ENCODE assay signal across 16 cellular contexts in the genomic region with DNA sequence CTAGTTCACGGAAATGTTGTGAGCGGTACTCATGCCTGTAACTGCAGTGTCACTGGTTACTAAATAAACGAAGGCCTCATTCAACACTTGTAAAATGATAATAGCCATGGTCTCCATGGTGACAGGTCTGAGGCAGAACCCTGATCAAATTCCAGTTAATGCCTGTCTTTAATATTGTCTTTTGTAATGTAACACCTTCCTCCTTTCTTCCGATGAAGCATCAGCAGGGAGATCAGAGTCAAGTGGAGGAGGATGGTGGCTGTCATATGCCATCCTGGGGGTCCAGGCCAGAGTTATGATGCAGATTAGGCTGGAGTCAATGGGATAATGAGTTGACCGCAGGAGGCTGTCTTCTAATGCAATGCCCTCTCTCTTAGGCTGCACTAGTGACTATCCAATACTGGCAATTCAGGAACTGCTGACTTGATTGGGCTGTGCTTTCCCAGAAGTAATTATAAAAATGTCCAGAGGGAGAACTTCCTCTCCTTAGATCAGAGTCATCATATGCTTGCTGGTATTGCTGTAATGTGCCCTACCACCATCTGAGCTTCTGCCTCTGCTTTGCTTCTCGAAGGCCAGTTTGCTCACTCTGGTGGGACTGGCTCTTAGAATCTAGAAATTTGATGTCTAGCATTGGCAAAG.
DNase-seq lines count a peak whose midpoint lies in the region; ATAC-seq and TF ChIP-seq lines count a peak whose summit lies in the region.
"Had no signal": no experiment of that assay in that cellular context is flagged by ENCODE, and none has a peak within 500 bp of the region (broad histone marks: within the 10 kb centered on the region; RNA-seq: fewer than 3 reads in every experiment).

No MANE protein-coding gene starts in this region.

- DNase-seq in NCI-H2029 (lab: John Stamatoyannopoulos, UW): peak; percentile 91
- peak; percentile 95 for DNase-seq in NCI-H524 treated with DMSO at 0.1 percent for 48 hours (lab: John Stamatoyannopoulos, UW)
- DNase-seq in mucosa of descending colon: peak in 1 of 3 donors; percentile 12
- no peak for DNase-seq in activated T-cell treated with anti-CD3 and anti-CD28 coated beads, Interleukin-2, amount 50 U/mL, for 1 hour
- no peak for DNase-seq in UCSD-AML1 (lab: John Stamatoyannopoulos, UW; ENCODE audit: unreplicated experiment)
- DNase-seq in medulla oblongata (ENCODE audit: extremely low spot score): no peak
- DNase-seq: activated CD4-positive, alpha-beta memory T cell treated with anti-CD3 and anti-CD28 coated beads, Interleukin-2, amount 10 ng/mL, durations not matched to agents 7 days and 5 days; activated T-cell treated with anti-CD3 and anti-CD28 coated beads, Interleukin-2, amount 50 U/mL, for 48 hours; cortex of kidney; lower lobe of right lung; NCI-H82; pancreas; testis had no signal

- intact Hi-C loops in mucosa of descending colon (cut with DNase I, micrococcal nuclease): no loop called here

- H3K4me3 ChIP-seq in HUES48 (ENCODE audit: low read depth, low read length) (no peak overlapping the region), mucosa of descending colon (no peak overlapping the region)
- H3K4me3 ChIP-seq: GM12878, lower lobe of right lung, pancreas, testis had no signal

- H3K9me3 ChIP-seq in HUES48 (ENCODE audit: control insufficient read depth, insufficient read depth, low read length): no peaks in the 10 kb centered on the region
- no peaks in the 10 kb centered on the region for H3K9me3 ChIP-seq in mucosa of descending colon
- H3K9me3 ChIP-seq: lower lobe of right lung, pancreas, testis had no signal

- H3K9ac ChIP-seq in HUES48 (ENCODE audit: low read depth, low read length): no peak overlapping the region

- no peaks in the 10 kb centered on the region for H3K27me3 ChIP-seq in HUES48 (ENCODE audit: control insufficient read depth, insufficient read depth, low read length)
- H3K27me3 ChIP-seq: pancreas, testis had no signal

- H3K27ac ChIP-seq in HUES48 (ENCODE audit: low read depth, low read length): peak overlapping the region; percentile 42
- H3K27ac ChIP-seq: lower lobe of right lung, pancreas, testis had no signal

- H3K4me1 ChIP-seq in HUES48 (ENCODE audit: control insufficient read depth, insufficient read depth, low read length): peaks cover 17% of the 10 kb centered on the region
- H3K4me1 ChIP-seq in mucosa of descending colon (ENCODE audit: low read depth): peaks cover 5% of the 10 kb centered on the region
- H3K4me1 ChIP-seq: lower lobe of right lung, pancreas, testis had no signal

- ATAC-seq in mucosa of descending colon (peak; percentile 84), SK-N-SH treated with all-trans-retinoic acid at 6 μM for 48 hours (no peak)
- ATAC-seq: GM12878, lower lobe of right lung had no signal

- H3K36me3 ChIP-seq in HUES48 (ENCODE audit: control insufficient read depth, insufficient read depth, low read length) (no peaks in the 10 kb centered on the region), mucosa of descending colon (ENCODE audit: low read depth) (no peaks in the 10 kb centered on the region)
- H3K36me3 ChIP-seq: lower lobe of right lung, pancreas had no signal

- no peak for TF ChIP-seq CTCF in mucosa of descending colon (IDR thresholded peaks at IDR 0.05)

TF ChIP-seq in SK-N-SH treated with all-trans-retinoic acid at 6 μM for 48 hours, 23 proteins besides CTCF, POLR2A, EP300 and RAD21:
- TF ChIP-seq ZNF8 (CRISPR knock-in tag; IDR thresholded peaks at IDR 0.05) (no peak), TOX (CRISPR knock-in tag; IDR thresholded peaks at IDR 0.05; ENCODE audit: borderline replicate concordance) (no peak), RARB (CRISPR knock-in tag; IDR thresholded peaks at IDR 0.05) (no peak), ZC3H10 (CRISPR knock-in tag; IDR thresholded peaks at IDR 0.05) (no peak), TCF4 (CRISPR knock-in tag; IDR thresholded peaks at IDR 0.05; ENCODE audit: borderline replicate concordance) (no peak), ZFP3 (CRISPR knock-in tag; IDR thresholded peaks at IDR 0.05) (no peak), CSDC2 (CRISPR knock-in tag; IDR thresholded peaks at IDR 0.05) (no peak), ZNF70 (CRISPR knock-in tag; IDR thresholded peaks at IDR 0.05) (no peak), ARNTL (CRISPR knock-in tag; IDR thresholded peaks at IDR 0.05; ENCODE audit: borderline replicate concordance, low read depth) (no peak), ISL1 (CRISPR knock-in tag; IDR thresholded peaks at IDR 0.05) (no peak), SNAI2 (CRISPR knock-in tag; IDR thresholded peaks at IDR 0.05) (no peak), BACH2 (CRISPR knock-in tag; IDR thresholded peaks at IDR 0.05; ENCODE audit: borderline replicate concordance) (no peak), OSR1 (CRISPR knock-in tag; IDR thresholded peaks at IDR 0.05) (no peak), ZNF565 (CRISPR knock-in tag; conservative IDR thresholded peaks at IDR 0.05; ENCODE audit: low read depth) (no peak), ZFP30 (CRISPR knock-in tag; IDR thresholded peaks at IDR 0.05) (no peak), GLIS3 (CRISPR knock-in tag; IDR thresholded peaks at IDR 0.05) (no peak)
- TF ChIP-seq, protein P1, sequence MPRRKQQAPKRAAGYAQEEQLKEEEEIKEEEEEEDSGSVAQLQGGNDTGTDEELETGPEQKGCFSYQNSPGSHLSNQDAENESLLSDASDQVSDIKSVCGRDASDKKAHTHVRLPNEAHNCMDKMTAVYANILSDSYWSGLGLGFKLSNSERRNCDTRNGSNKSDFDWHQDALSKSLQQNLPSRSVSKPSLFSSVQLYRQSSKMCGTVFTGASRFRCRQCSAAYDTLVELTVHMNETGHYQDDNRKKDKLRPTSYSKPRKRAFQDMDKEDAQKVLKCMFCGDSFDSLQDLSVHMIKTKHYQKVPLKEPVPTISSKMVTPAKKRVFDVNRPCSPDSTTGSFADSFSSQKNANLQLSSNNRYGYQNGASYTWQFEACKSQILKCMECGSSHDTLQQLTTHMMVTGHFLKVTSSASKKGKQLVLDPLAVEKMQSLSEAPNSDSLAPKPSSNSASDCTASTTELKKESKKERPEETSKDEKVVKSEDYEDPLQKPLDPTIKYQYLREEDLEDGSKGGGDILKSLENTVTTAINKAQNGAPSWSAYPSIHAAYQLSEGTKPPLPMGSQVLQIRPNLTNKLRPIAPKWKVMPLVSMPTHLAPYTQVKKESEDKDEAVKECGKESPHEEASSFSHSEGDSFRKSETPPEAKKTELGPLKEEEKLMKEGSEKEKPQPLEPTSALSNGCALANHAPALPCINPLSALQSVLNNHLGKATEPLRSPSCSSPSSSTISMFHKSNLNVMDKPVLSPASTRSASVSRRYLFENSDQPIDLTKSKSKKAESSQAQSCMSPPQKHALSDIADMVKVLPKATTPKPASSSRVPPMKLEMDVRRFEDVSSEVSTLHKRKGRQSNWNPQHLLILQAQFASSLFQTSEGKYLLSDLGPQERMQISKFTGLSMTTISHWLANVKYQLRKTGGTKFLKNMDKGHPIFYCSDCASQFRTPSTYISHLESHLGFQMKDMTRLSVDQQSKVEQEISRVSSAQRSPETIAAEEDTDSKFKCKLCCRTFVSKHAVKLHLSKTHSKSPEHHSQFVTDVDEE (CRISPR knock-in tag; IDR thresholded peaks at IDR 0.05): no peak
- TF ChIP-seq, protein P2, sequence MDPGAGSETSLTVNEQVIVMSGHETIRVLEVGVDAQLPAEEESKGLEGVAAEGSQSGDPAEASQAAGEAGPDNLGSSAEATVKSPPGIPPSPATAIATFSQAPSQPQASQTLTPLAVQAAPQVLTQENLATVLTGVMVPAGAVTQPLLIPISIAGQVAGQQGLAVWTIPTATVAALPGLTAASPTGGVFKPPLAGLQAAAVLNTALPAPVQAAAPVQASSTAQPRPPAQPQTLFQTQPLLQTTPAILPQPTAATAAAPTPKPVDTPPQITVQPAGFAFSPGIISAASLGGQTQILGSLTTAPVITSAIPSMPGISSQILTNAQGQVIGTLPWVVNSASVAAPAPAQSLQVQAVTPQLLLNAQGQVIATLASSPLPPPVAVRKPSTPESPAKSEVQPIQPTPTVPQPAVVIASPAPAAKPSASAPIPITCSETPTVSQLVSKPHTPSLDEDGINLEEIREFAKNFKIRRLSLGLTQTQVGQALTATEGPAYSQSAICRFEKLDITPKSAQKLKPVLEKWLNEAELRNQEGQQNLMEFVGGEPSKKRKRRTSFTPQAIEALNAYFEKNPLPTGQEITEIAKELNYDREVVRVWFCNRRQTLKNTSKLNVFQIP (CRISPR knock-in tag; IDR thresholded peaks at IDR 0.05; ENCODE audit: borderline replicate concordance, low read depth): no peak
- TF ChIP-seq, protein P3, sequence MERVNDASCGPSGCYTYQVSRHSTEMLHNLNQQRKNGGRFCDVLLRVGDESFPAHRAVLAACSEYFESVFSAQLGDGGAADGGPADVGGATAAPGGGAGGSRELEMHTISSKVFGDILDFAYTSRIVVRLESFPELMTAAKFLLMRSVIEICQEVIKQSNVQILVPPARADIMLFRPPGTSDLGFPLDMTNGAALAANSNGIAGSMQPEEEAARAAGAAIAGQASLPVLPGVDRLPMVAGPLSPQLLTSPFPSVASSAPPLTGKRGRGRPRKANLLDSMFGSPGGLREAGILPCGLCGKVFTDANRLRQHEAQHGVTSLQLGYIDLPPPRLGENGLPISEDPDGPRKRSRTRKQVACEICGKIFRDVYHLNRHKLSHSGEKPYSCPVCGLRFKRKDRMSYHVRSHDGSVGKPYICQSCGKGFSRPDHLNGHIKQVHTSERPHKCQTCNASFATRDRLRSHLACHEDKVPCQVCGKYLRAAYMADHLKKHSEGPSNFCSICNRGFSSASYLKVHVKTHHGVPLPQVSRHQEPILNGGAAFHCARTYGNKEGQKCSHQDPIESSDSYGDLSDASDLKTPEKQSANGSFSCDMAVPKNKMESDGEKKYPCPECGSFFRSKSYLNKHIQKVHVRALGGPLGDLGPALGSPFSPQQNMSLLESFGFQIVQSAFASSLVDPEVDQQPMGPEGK (CRISPR knock-in tag; IDR thresholded peaks at IDR 0.05; ENCODE audit: borderline replicate concordance): no peak
- TF ChIP-seq, protein P4, sequence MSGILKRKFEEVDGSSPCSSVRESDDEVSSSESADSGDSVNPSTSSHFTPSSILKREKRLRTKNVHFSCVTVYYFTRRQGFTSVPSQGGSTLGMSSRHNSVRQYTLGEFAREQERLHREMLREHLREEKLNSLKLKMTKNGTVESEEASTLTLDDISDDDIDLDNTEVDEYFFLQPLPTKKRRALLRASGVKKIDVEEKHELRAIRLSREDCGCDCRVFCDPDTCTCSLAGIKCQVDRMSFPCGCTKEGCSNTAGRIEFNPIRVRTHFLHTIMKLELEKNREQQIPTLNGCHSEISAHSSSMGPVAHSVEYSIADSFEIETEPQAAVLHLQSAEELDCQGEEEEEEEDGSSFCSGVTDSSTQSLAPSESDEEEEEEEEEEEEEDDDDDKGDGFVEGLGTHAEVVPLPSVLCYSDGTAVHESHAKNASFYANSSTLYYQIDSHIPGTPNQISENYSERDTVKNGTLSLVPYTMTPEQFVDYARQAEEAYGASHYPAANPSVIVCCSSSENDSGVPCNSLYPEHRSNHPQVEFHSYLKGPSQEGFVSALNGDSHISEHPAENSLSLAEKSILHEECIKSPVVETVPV (CRISPR knock-in tag; IDR thresholded peaks at IDR 0.05): no peak

Comparison
In these comparisons a context has a peak if more than half of its experiments do, and no peak if none do; other contexts are left out.
1. DNase-seq: peak in NCI-H2029 (single experiment) and NCI-H524 treated with DMSO at 0.1 percent for 48 hours (single experiment); none in activated T-cell treated with anti-CD3 and anti-CD28 coated beads, Interleukin-2, amount 50 U/mL, for 1 hour (single experiment), UCSD-AML1 (single experiment) and medulla oblongata (single experiment).